ENCODE assay signal across 1 cellular context in genomic region chr11:110097459-110098012, GRCh38.
TF ChIP-seq lines count a peak whose summit lies in the region.

No MANE protein-coding gene starts in this region.

TF ChIP-seq in IMR-90, 13 proteins besides CTCF, POLR2A, EP300 and RAD21 (continued from another document):
- TF ChIP-seq RCOR1 (IDR thresholded peaks at IDR 0.05; ENCODE audit: insufficient replicate concordance, low read length), result no peak
- TF ChIP-seq MAZ (IDR thresholded peaks at IDR 0.05; ENCODE audit: borderline replicate concordance, low read depth, low read length), result no peak
- no peak for TF ChIP-seq SMC3 (IDR thresholded peaks at IDR 0.05; ENCODE audit: low read depth, low read length)
